In genomic region chr1:60924964-60925798, GRCh38 we compare ENCODE assay signal across 1 cellular context.
TF ChIP-seq lines count a peak whose summit lies in the region.

No MANE protein-coding gene starts in this region.

TF ChIP-seq in K562, 482 proteins besides CTCF, POLR2A, EP300 and RAD21 (continued from another document and continues in another):
- no peak for TF ChIP-seq ARID3A (IDR thresholded peaks at IDR 0.05; ENCODE audit: borderline replicate concordance, low read depth, low read length)
- TF ChIP-seq E2F8 (IDR thresholded peaks at IDR 0.05; ENCODE audit: low read depth, partially characterized antibody) = no peak
- no peak for TF ChIP-seq MCM7 (IDR thresholded peaks at IDR 0.05)
- TF ChIP-seq KAT7 (CRISPR knock-in tag; IDR thresholded peaks at IDR 0.05; ENCODE audit: borderline replicate concordance) = no peak
- TF ChIP-seq FIP1L1 (IDR thresholded peaks at IDR 0.05; ENCODE audit: low read depth, low read length, poor library complexity, severe bottlenecking) = no peak
- no peak for TF ChIP-seq GABPB2 (CRISPR knock-in tag; conservative IDR thresholded peaks at IDR 0.05)
- TF ChIP-seq ZNF263 (CRISPR knock-in tag; IDR thresholded peaks at IDR 0.05; ENCODE audit: borderline replicate concordance) = no peak
- no peak for TF ChIP-seq ZNF143 (CRISPR knock-in tag; IDR thresholded peaks at IDR 0.05)
- TF ChIP-seq LEF1 (IDR thresholded peaks at IDR 0.05) = 0 out of 2 replicates have a peak, but pooled peaks have one; percentile 19
- TF ChIP-seq, protein P1, sequence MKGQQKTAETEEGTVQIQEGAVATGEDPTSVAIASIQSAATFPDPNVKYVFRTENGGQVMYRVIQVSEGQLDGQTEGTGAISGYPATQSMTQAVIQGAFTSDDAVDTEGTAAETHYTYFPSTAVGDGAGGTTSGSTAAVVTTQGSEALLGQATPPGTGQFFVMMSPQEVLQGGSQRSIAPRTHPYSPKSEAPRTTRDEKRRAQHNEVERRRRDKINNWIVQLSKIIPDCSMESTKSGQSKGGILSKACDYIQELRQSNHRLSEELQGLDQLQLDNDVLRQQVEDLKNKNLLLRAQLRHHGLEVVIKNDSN (CRISPR knock-in tag; IDR thresholded peaks at IDR 0.05) = no peak
- no peak; the same call in 1 of the 2 replicates for TF ChIP-seq SPI1 (IDR thresholded peaks at IDR 0.05; ENCODE audit: borderline replicate concordance, low read depth, low read length)
- no peak for TF ChIP-seq UBTF (IDR thresholded peaks at IDR 0.05; ENCODE audit: borderline replicate concordance in 1 of 2, low read depth in 2 of 2, low read length in 2 of 2)
- TF ChIP-seq RNF219 (CRISPR knock-in tag; IDR thresholded peaks at IDR 0.05) = no peak
- TF ChIP-seq MTA3 (IDR thresholded peaks at IDR 0.05; ENCODE audit: borderline replicate concordance) = no peak
- TF ChIP-seq HMGXB4 (CRISPR knock-in tag; IDR thresholded peaks at IDR 0.05) = no peak
- peak; percentile 65 for TF ChIP-seq GATA2 (CRISPR knock-in tag; IDR thresholded peaks at IDR 0.05)
- TF ChIP-seq CBX1 (IDR thresholded peaks at IDR 0.05; ENCODE audit: low read depth) = no peak
- TF ChIP-seq TSHZ1 (CRISPR knock-in tag; IDR thresholded peaks at IDR 0.05) = no peak
- no peak for TF ChIP-seq ZNF764 (CRISPR knock-in tag; IDR thresholded peaks at IDR 0.05; ENCODE audit: low read depth)
- TF ChIP-seq CCAR2 (IDR thresholded peaks at IDR 0.05; ENCODE audit: low read depth, low read length) = no peak
- no peak for TF ChIP-seq HCFC1 (IDR thresholded peaks at IDR 0.05; ENCODE audit: low read depth, low read length)
- no peak for TF ChIP-seq DNMT1 (IDR thresholded peaks at IDR 0.05)
- no peak for TF ChIP-seq RFX5 (IDR thresholded peaks at IDR 0.05; ENCODE audit: low read depth, low read length)
- TF ChIP-seq FOSL1 (tag; conservative IDR thresholded peaks at IDR 0.05) = no peak
- no peak for TF ChIP-seq ZNF76 (CRISPR knock-in tag; IDR thresholded peaks at IDR 0.05; ENCODE audit: borderline replicate concordance)
- no peak for TF ChIP-seq RBM25 (IDR thresholded peaks at IDR 0.05; ENCODE audit: low read depth, low read length, severe bottlenecking)
- TF ChIP-seq ESRRB (CRISPR knock-in tag; IDR thresholded peaks at IDR 0.05; ENCODE audit: borderline replicate concordance) = no peak
- no peak for TF ChIP-seq ZNF212 (CRISPR knock-in tag; IDR thresholded peaks at IDR 0.05)
- TF ChIP-seq XRCC3 (IDR thresholded peaks at IDR 0.05) = no peak
- TF ChIP-seq, protein P2, sequence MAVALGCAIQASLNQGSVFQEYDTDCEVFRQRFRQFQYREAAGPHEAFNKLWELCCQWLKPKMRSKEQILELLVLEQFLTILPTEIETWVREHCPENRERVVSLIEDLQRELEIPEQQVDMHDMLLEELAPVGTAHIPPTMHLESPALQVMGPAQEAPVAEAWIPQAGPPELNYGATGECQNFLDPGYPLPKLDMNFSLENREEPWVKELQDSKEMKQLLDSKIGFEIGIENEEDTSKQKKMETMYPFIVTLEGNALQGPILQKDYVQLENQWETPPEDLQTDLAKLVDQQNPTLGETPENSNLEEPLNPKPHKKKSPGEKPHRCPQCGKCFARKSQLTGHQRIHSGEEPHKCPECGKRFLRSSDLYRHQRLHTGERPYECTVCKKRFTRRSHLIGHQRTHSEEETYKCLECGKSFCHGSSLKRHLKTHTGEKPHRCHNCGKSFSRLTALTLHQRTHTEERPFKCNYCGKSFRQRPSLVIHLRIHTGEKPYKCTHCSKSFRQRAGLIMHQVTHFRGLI (CRISPR knock-in tag; IDR thresholded peaks at IDR 0.05) = no peak
- no peak for TF ChIP-seq WHSC1 (IDR thresholded peaks at IDR 0.05; ENCODE audit: low read length)
- TF ChIP-seq, protein P3, sequence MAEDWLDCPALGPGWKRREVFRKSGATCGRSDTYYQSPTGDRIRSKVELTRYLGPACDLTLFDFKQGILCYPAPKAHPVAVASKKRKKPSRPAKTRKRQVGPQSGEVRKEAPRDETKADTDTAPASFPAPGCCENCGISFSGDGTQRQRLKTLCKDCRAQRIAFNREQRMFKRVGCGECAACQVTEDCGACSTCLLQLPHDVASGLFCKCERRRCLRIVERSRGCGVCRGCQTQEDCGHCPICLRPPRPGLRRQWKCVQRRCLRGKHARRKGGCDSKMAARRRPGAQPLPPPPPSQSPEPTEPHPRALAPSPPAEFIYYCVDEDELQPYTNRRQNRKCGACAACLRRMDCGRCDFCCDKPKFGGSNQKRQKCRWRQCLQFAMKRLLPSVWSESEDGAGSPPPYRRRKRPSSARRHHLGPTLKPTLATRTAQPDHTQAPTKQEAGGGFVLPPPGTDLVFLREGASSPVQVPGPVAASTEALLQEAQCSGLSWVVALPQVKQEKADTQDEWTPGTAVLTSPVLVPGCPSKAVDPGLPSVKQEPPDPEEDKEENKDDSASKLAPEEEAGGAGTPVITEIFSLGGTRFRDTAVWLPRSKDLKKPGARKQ (CRISPR knock-in tag; IDR thresholded peaks at IDR 0.05) = no peak
- no peak for TF ChIP-seq NCOA1 (IDR thresholded peaks at IDR 0.05; ENCODE audit: low read depth)
- no peak for TF ChIP-seq CREB1 (IDR thresholded peaks at IDR 0.05)
- TF ChIP-seq CREB1 (CRISPR knock-in tag; IDR thresholded peaks at IDR 0.05) = no peak
- TF ChIP-seq HDAC1 (IDR thresholded peaks at IDR 0.05) = peak in 1 of 2 experiments; percentile 57; a peak in 1 of 4 replicates
- TF ChIP-seq ZNF197 (CRISPR knock-in tag; IDR thresholded peaks at IDR 0.05; ENCODE audit: low read depth) = no peak
- TF ChIP-seq KAT8 (IDR thresholded peaks at IDR 0.05; ENCODE audit: low read depth) = no peak
- no peak for TF ChIP-seq ZBED1 (IDR thresholded peaks at IDR 0.05)
- TF ChIP-seq EWSR1 (IDR thresholded peaks at IDR 0.05; ENCODE audit: borderline replicate concordance, low read depth, partially characterized antibody) = no peak
- no peak for TF ChIP-seq HEY1 (CRISPR knock-in tag; IDR thresholded peaks at IDR 0.05; ENCODE audit: borderline replicate concordance)
- TF ChIP-seq BCOR (IDR thresholded peaks at IDR 0.05) = no peak
- no peak for TF ChIP-seq MAFG (tag; conservative IDR thresholded peaks at IDR 0.05)
- TF ChIP-seq KDM1A (IDR thresholded peaks at IDR 0.05) = peak; percentile 49 to 66; a peak in 3 of 4 replicates
- no peak for TF ChIP-seq U2AF2 (optimal IDR thresholded peaks at IDR 0.05; ENCODE audit: low read depth, low read length)
- no peak for TF ChIP-seq ZNF584 (CRISPR knock-in tag; IDR thresholded peaks at IDR 0.05; ENCODE audit: low read depth)
- TF ChIP-seq, protein P4, sequence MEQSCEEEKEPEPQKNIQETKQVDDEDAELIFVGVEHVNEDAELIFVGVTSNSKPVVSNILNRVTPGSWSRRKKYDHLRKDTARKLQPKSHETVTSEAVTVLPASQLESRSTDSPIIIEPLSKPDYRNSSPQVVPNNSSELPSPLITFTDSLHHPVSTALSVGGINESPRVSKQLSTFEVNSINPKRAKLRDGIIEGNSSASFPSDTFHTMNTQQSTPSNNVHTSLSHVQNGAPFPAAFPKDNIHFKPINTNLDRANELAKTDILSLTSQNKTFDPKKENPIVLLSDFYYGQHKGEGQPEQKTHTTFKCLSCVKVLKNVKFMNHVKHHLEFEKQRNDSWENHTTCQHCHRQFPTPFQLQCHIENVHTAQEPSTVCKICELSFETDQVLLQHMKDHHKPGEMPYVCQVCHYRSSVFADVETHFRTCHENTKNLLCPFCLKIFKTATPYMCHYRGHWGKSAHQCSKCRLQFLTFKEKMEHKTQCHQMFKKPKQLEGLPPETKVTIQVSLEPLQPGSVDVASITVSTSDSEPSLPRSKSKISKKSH (CRISPR knock-in tag; IDR thresholded peaks at IDR 0.05) = no peak
- TF ChIP-seq KLF1 (tag; IDR thresholded peaks at IDR 0.05) = no peak
